In the genomic region with DNA sequence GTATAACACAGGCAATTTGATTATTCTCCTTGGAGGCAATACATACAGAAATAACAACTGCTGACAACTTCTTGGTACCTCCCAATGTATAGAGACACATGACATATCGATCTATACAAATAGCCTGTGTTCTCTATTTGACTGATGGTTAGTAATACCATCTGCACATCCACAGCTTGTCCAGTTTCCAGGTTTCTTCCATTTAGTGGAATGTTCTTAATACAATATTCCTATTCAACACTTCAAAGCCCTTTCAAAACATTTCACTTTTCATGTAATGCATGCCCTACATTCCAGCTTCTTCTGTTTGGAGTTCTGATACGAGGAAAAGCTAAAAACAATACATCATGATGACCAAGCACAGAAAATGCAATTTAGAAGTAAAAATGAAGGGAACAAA, we compare ENCODE assay signal across 17 cellular contexts.
"Had no signal": no experiment of that assay in that cellular context is flagged by ENCODE, and none has a peak within 500 bp of the region (broad histone marks: within the 10 kb centered on the region; RNA-seq: fewer than 3 reads in every experiment).

No MANE protein-coding gene starts in this region.

- H3K4me1 Mint-ChIP-seq: activated B cell treated with CpG ODN at 0.5 μM for 24 hours had no signal

- H3K79me2 ChIP-seq: hepatocyte, parathyroid adenoma had no signal

- H3K27me3 ChIP-seq: ascending aorta, hepatocyte, stomach, thyroid gland, uterus had no signal

- H3K4me1 ChIP-seq: parathyroid adenoma, stomach, thyroid gland, uterus had no signal

- DNase-seq: activated B cell treated with CpG ODN at 0.5 μM for 24 hours; activated CD4-positive, alpha-beta T cell treated with anti-CD3 and anti-CD28 coated beads, Interleukin-2, amount 10 ng/mL, durations not matched to agents 24 days and 14 days; activated naive CD4-positive, alpha-beta T cell treated with Interleukin-2 at 50 U/mL for 16 hours; activated naive CD8-positive, alpha-beta T cell treated with anti-CD3 and anti-CD28 coated beads, Interleukin-2, amount 50 U/mL, for 24 hours; effector CD8-positive, alpha-beta T cell; midbrain; stomach; thyroid gland had no signal

- H3K4me2 ChIP-seq: hepatocyte had no signal

- ATAC-seq: activated naive CD8-positive, alpha-beta T cell treated with anti-CD3 and anti-CD28 coated beads, Interleukin-2, amount 50 U/mL, for 24 hours had no signal

- H3K4me3 Mint-ChIP-seq: activated B cell treated with CpG ODN at 0.5 μM for 24 hours; activated CD4-positive, alpha-beta T cell treated with anti-CD3 and anti-CD28 coated beads, Interleukin-2, amount 10 ng/mL, durations not matched to agents 24 days and 14 days; activated naive CD8-positive, alpha-beta T cell treated with anti-CD3 and anti-CD28 coated beads, Interleukin-2, amount 50 U/mL, for 24 hours; activated T-helper 1 cell treated with anti-CD3 and anti-CD28 coated beads, Interleukin-12 subunit alpha, Interleukin-12 subunit beta, Interleukin-2, Interleukin-4 antibody, amounts not matched to agents 30 ng/mL and 10 ng/mL and 1 ng/mL, durations not matched to agents 14 hours and 24 hours and 36 hours had no signal

- H3K4me3 ChIP-seq: ascending aorta, hepatocyte, skin epidermis, stomach, thyroid gland, uterus had no signal

- H2AFZ ChIP-seq: hepatocyte, parathyroid adenoma had no signal

- H3K9ac ChIP-seq: parathyroid adenoma had no signal

- FAIRE-seq: TTC549 had no signal

- H3K9me3 ChIP-seq: ascending aorta, stomach, thyroid gland, uterus had no signal

- H3K27ac ChIP-seq: coronary artery, epithelial cell of prostate, hepatocyte, parathyroid adenoma, stomach, thyroid gland, uterus had no signal

- H3K36me3 ChIP-seq: ascending aorta, stomach, thyroid gland, uterus had no signal

- H3K9me3 Mint-ChIP-seq: activated B cell treated with CpG ODN at 0.5 μM for 24 hours; activated CD4-positive, alpha-beta T cell treated with anti-CD3 and anti-CD28 coated beads, Interleukin-2, amount 10 ng/mL, durations not matched to agents 24 days and 14 days; activated naive CD8-positive, alpha-beta T cell treated with anti-CD3 and anti-CD28 coated beads, Interleukin-2, amount 50 U/mL, for 24 hours; activated T-helper 1 cell treated with anti-CD3 and anti-CD28 coated beads, Interleukin-12 subunit alpha, Interleukin-12 subunit beta, Interleukin-2, Interleukin-4 antibody, amounts not matched to agents 30 ng/mL and 10 ng/mL and 1 ng/mL, durations not matched to agents 14 hours and 24 hours and 36 hours had no signal

- H3K27ac Mint-ChIP-seq: activated B cell treated with CpG ODN at 0.5 μM for 24 hours; activated CD4-positive, alpha-beta T cell treated with anti-CD3 and anti-CD28 coated beads, Interleukin-2, amount 10 ng/mL, durations not matched to agents 24 days and 14 days; activated naive CD8-positive, alpha-beta T cell treated with anti-CD3 and anti-CD28 coated beads, Interleukin-2, amount 50 U/mL, for 24 hours; activated T-helper 1 cell treated with anti-CD3 and anti-CD28 coated beads, Interleukin-12 subunit alpha, Interleukin-12 subunit beta, Interleukin-2, Interleukin-4 antibody, amounts not matched to agents 30 ng/mL and 10 ng/mL and 1 ng/mL, durations not matched to agents 14 hours and 24 hours and 36 hours had no signal
